17 cellular contexts compared by ENCODE assay signal in the genomic region with DNA sequence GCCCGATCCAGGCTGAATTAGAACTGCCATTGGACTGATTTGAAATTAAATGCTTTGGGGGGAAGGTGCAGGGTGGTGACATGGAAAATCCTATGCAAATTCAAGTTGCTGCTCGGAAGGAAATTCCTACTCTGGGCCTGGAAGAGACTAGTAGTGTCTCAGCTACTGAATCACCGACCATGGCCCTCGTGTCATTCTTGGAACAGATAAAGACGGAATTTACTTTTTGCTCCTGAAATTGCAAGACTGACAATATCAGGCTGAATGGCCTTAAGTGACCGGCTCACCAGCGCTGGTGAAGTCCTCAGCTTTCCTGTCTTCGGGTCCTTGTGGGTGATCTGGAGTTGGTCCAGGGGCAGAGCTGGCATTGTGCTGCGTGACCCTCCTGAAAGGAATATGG.
"Had no signal": no experiment of that assay in that cellular context is flagged by ENCODE, and none has a peak within 500 bp of the region (broad histone marks: within the 10 kb centered on the region; RNA-seq: fewer than 3 reads in every experiment).

No MANE protein-coding gene starts in this region.

- ATAC-seq: activated T-cell treated with anti-CD3 and anti-CD28 coated beads, Interleukin-2, amount 50 U/mL, for 72 hours; left colon; mucosa of descending colon; sciatic nerve had no signal

- H3K9me3 ChIP-seq: mucosa of descending colon, prostate gland, upper lobe of left lung had no signal

- DNase-seq: activated CD4-positive, alpha-beta T cell treated with anti-CD3 and anti-CD28 coated beads, Interleukin-2, amount 50 U/mL, for 4 hours; activated gamma-delta T cell treated with Interleukin-2 at 50 U/mL for 16 hours; activated T-cell treated with anti-CD3 and anti-CD28 coated beads, Interleukin-2, amount 50 U/mL, for 72 hours; amniotic stem cell; effector memory CD4-positive, alpha-beta T cell; hippocampal formation; left colon; mucosa of descending colon; naive B cell; stimulated activated CD8-positive, alpha-beta memory T cell treated with anti-CD3 and anti-CD28 coated beads, Interleukin-4, amount 100 ng/mL, for 48 hours; stimulated activated naive CD4-positive, alpha-beta T cell treated with Interleukin-2 at 50 U/mL for 16 hours; substantia nigra; SW 1271; upper lobe of left lung; WERI-Rb-1 had no signal

- H3K4me1 ChIP-seq: prostate gland had no signal

- H3K4me3 ChIP-seq: mucosa of descending colon, prostate gland, upper lobe of left lung had no signal

- H3K27ac ChIP-seq: prostate gland, upper lobe of left lung, WERI-Rb-1 had no signal

- H3K27me3 ChIP-seq: upper lobe of left lung had no signal
